17 cellular contexts compared by ENCODE assay signal in the genomic region with DNA sequence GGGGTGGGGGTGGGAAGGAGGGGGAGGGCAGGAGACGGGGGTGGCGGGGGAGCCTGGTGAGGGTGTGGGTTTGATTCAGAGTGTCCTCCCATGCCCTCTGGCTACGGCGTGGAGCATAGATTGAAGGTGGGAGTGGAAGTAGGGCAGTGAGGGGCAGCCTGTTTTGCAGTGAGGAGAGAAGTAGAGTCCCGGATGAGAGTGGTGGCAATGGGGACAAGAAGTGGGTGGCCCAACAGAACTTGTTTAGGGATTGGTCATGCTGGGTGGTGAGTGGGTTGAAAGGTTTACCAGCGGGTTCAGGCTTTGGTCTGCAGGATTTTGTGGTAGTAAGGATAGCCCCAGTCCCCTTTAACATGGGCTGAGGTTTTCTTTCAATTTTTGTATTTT. TPM values are rescaled to one million over a fixed set of nuclear protein-coding genes. Genes with fewer than 3 reads are reported as not detected.
DNase-seq lines count a peak whose midpoint lies in the region; ATAC-seq and TF ChIP-seq lines count a peak whose summit lies in the region.
"Had no signal": no experiment of that assay in that cellular context is flagged by ENCODE, and none has a peak within 500 bp of the region (broad histone marks: within the 10 kb centered on the region; RNA-seq: fewer than 3 reads in every experiment).

No MANE protein-coding gene starts in this region.

- in situ Hi-C loops in GM13977 (cut with MboI; ENCODE audit: low pct_unique_long_range_greater_than_20kb, low sequenced_read_pairs, unreplicated experiment) = no loop called here

- TF ChIP-seq CTCF in Calu3 (IDR thresholded peaks at IDR 0.05; ENCODE audit: unreplicated experiment) (no peak), WTC11 (IDR thresholded peaks at IDR 0.05) (no peak), nephron progenitor cell (IDR thresholded peaks at IDR 0.05) (no peak), upper lobe of right lung (IDR thresholded peaks at IDR 0.05) (no peak), GM13977 (IDR thresholded peaks at IDR 0.05; ENCODE audit: extremely low read depth, insufficient read depth, missing control alignments) (no peak)

- POLR2A ChIA-PET in WTC11 (lab: Charles Lee) = no interaction called here

- peaks cover 12% of the 10 kb centered on the region for H3K36me3 Mint-ChIP-seq in Calu3 (ENCODE audit: insufficient read depth, unreplicated experiment)
- peaks cover 13% of the 10 kb centered on the region for H3K36me3 Mint-ChIP-seq in WTC11
- peaks cover 42% of the 10 kb centered on the region for H3K36me3 Mint-ChIP-seq in nephron progenitor cell (ENCODE audit: low read depth)

- BruUV-seq in Calu3 (replicated peaks; lab: Mats Ljungman, UMichigan) = no TSS peak

- H3K4me1 ChIP-seq in upper lobe of right lung = peaks cover 3% of the 10 kb centered on the region

- no peak overlapping the region for H3K4me3 ChIP-seq in upper lobe of right lung
- H3K4me3 ChIP-seq: GM12878 had no signal

- H3K9me3 ChIP-seq in upper lobe of right lung = no peaks in the 10 kb centered on the region

- peaks cover 46% of the 10 kb centered on the region for H3K4me1 Mint-ChIP-seq in Calu3 (ENCODE audit: low read depth, unreplicated experiment)
- H3K4me1 Mint-ChIP-seq in WTC11 = no peaks in the 10 kb centered on the region
- H3K4me1 Mint-ChIP-seq in nephron progenitor cell = peaks cover 45% of the 10 kb centered on the region

- no peaks in the 10 kb centered on the region for H3K27me3 ChIP-seq in upper lobe of right lung

- intact Hi-C loops in Calu3 (cut with micrococcal nuclease; ENCODE audit: unreplicated experiment) = no loop called here
- intact Hi-C loops in upper lobe of right lung (cut with DNase I) = no loop called here

- no peak for DNase-seq in Calu3
- no peak for DNase-seq in WTC11 (ENCODE audit: low spot score)
- DNase-seq in nephron progenitor cell = no peak
- peak; percentile 6 for DNase-seq in upper lobe of right lung
- no peak for DNase-seq in GM13977 (ENCODE audit: low spot score)
- no peak for DNase-seq in HCEC 1CT
- DNase-seq in NCI-H1048 (lab: John Stamatoyannopoulos, UW) = no peak
- DNase-seq: CD8-positive, alpha-beta T cell; DND-41; GOT3; NCI-H1930; NCI-H2171; NCI-H446; SW 1271 had no signal

- H3K36me3 ChIP-seq in upper lobe of right lung = no peaks in the 10 kb centered on the region

- CTCF ChIA-PET in Calu3 (lab: Charles Lee) = no interaction called here
- CTCF ChIA-PET in WTC11 (lab: Charles Lee) = interaction anchor here (0.6 kb wide), 1 partner anchor 944 kb away, joined by 3 read pairs; no protein-coding TSS in a partner anchor

- H3K4me3 Mint-ChIP-seq in Calu3 (ENCODE audit: low read depth, unreplicated experiment) (no peak overlapping the region), WTC11 (no peak overlapping the region), nephron progenitor cell (no peak overlapping the region)
- H3K4me3 Mint-ChIP-seq: CD8-positive, alpha-beta T cell had no signal

- ATAC-seq in WTC11 (no peak), upper lobe of right lung (no peak)
- ATAC-seq: CD8-positive, alpha-beta T cell; GM12878 had no signal

- no peak overlapping the region for H3K27ac ChIP-seq in upper lobe of right lung

- H3K27ac Mint-ChIP-seq in Calu3 (ENCODE audit: unreplicated experiment) (peak overlapping the region; percentile 25), WTC11 (peak overlapping the region; percentile 57; the same call in 1 of the 2 replicates), nephron progenitor cell (peak overlapping the region; percentile 58)
- H3K27ac Mint-ChIP-seq: CD8-positive, alpha-beta T cell had no signal

- no peaks in the 10 kb centered on the region for H3K9me3 Mint-ChIP-seq in Calu3 (ENCODE audit: low read depth, unreplicated experiment)
- H3K9me3 Mint-ChIP-seq in WTC11 = peaks cover 8% of the 10 kb centered on the region
- peaks cover 14% of the 10 kb centered on the region for H3K9me3 Mint-ChIP-seq in nephron progenitor cell
- H3K9me3 Mint-ChIP-seq: CD8-positive, alpha-beta T cell had no signal

- no peaks in the 10 kb centered on the region for H3K27me3 Mint-ChIP-seq in Calu3 (ENCODE audit: unreplicated experiment)
- H3K27me3 Mint-ChIP-seq in WTC11 (ENCODE audit: low read depth) = no peaks in the 10 kb centered on the region
- peaks cover 4% of the 10 kb centered on the region for H3K27me3 Mint-ChIP-seq in nephron progenitor cell (ENCODE audit: low read depth, poor library complexity)

TF ChIP-seq in WTC11, 78 proteins besides CTCF, POLR2A, EP300 and RAD21 (continues in another document):
- TF ChIP-seq CREM (CRISPR knock-in tag; IDR thresholded peaks at IDR 0.05) (no peak), ZBTB21 (CRISPR knock-in tag; IDR thresholded peaks at IDR 0.05; ENCODE audit: borderline replicate concordance) (no peak), EMX1 (CRISPR knock-in tag; IDR thresholded peaks at IDR 0.05) (no peak), ZNF263 (CRISPR knock-in tag; IDR thresholded peaks at IDR 0.05; ENCODE audit: low read depth) (no peak), GABPB1 (CRISPR knock-in tag; IDR thresholded peaks at IDR 0.05) (no peak), ZNF317 (CRISPR knock-in tag; IDR thresholded peaks at IDR 0.05; ENCODE audit: borderline replicate concordance, low read depth) (no peak), FOXJ3 (CRISPR knock-in tag; IDR thresholded peaks at IDR 0.05; ENCODE audit: borderline replicate concordance) (no peak)
- TF ChIP-seq, protein P1, sequence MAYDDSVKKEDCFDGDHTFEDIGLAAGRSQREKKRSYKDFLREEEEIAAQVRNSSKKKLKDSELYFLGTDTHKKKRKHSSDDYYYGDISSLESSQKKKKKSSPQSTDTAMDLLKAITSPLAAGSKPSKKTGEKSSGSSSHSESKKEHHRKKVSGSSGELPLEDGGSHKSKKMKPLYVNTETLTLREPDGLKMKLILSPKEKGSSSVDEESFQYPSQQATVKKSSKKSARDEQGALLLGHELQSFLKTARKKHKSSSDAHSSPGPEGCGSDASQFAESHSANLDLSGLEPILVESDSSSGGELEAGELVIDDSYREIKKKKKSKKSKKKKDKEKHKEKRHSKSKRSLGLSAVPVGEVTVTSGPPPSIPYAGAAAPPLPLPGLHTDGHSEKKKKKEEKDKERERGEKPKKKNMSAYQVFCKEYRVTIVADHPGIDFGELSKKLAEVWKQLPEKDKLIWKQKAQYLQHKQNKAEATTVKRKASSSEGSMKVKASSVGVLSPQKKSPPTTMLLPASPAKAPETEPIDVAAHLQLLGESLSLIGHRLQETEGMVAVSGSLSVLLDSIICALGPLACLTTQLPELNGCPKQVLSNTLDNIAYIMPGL (CRISPR knock-in tag; IDR thresholded peaks at IDR 0.05) = no peak
- TF ChIP-seq, protein P2, sequence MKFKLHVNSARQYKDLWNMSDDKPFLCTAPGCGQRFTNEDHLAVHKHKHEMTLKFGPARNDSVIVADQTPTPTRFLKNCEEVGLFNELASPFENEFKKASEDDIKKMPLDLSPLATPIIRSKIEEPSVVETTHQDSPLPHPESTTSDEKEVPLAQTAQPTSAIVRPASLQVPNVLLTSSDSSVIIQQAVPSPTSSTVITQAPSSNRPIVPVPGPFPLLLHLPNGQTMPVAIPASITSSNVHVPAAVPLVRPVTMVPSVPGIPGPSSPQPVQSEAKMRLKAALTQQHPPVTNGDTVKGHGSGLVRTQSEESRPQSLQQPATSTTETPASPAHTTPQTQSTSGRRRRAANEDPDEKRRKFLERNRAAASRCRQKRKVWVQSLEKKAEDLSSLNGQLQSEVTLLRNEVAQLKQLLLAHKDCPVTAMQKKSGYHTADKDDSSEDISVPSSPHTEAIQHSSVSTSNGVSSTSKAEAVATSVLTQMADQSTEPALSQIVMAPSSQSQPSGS (CRISPR knock-in tag; IDR thresholded peaks at IDR 0.05; ENCODE audit: borderline replicate concordance, low read depth) = no peak
- TF ChIP-seq, protein P3, sequence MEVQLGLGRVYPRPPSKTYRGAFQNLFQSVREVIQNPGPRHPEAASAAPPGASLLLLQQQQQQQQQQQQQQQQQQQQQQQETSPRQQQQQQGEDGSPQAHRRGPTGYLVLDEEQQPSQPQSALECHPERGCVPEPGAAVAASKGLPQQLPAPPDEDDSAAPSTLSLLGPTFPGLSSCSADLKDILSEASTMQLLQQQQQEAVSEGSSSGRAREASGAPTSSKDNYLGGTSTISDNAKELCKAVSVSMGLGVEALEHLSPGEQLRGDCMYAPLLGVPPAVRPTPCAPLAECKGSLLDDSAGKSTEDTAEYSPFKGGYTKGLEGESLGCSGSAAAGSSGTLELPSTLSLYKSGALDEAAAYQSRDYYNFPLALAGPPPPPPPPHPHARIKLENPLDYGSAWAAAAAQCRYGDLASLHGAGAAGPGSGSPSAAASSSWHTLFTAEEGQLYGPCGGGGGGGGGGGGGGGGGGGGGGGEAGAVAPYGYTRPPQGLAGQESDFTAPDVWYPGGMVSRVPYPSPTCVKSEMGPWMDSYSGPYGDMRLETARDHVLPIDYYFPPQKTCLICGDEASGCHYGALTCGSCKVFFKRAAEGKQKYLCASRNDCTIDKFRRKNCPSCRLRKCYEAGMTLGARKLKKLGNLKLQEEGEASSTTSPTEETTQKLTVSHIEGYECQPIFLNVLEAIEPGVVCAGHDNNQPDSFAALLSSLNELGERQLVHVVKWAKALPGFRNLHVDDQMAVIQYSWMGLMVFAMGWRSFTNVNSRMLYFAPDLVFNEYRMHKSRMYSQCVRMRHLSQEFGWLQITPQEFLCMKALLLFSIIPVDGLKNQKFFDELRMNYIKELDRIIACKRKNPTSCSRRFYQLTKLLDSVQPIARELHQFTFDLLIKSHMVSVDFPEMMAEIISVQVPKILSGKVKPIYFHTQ (CRISPR knock-in tag; IDR thresholded peaks at IDR 0.05) = no peak
- TF ChIP-seq, protein P4, sequence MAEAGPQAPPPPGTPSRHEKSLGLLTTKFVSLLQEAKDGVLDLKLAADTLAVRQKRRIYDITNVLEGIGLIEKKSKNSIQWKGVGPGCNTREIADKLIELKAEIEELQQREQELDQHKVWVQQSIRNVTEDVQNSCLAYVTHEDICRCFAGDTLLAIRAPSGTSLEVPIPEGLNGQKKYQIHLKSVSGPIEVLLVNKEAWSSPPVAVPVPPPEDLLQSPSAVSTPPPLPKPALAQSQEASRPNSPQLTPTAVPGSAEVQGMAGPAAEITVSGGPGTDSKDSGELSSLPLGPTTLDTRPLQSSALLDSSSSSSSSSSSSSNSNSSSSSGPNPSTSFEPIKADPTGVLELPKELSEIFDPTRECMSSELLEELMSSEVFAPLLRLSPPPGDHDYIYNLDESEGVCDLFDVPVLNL (CRISPR knock-in tag; IDR thresholded peaks at IDR 0.05; ENCODE audit: borderline replicate concordance, low read depth) = no peak
- TF ChIP-seq, protein P5, sequence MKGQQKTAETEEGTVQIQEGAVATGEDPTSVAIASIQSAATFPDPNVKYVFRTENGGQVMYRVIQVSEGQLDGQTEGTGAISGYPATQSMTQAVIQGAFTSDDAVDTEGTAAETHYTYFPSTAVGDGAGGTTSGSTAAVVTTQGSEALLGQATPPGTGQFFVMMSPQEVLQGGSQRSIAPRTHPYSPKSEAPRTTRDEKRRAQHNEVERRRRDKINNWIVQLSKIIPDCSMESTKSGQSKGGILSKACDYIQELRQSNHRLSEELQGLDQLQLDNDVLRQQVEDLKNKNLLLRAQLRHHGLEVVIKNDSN (CRISPR knock-in tag; IDR thresholded peaks at IDR 0.05) = no peak

RNA-seq across cellular contexts. Expression of a gene that starts 35.5 kb away (rescaled TPM):
- 115 and 127 TPM in 2 replicates for total RNA-seq in Calu3 (2022)
- 41.5 to 44.4 TPM (median 42.4 TPM) in 3 replicates for total RNA-seq in WTC11 (2021)
- total RNA-seq in upper lobe of right lung = 66.3 TPM

RNA-seq across cellular contexts. Expression of a gene that starts 36.1 kb away (rescaled TPM):
- total RNA-seq in Calu3 (2022) (not detected in 2 replicates), WTC11 (2021) (not detected in 3 replicates), upper lobe of right lung (not detected)
- total RNA-seq: CD8-positive, alpha-beta T cell; GM12878; HT1080; SK-MEL-5 had no signal
